ENCODE assay signal across 20 cellular contexts in the genomic region with DNA sequence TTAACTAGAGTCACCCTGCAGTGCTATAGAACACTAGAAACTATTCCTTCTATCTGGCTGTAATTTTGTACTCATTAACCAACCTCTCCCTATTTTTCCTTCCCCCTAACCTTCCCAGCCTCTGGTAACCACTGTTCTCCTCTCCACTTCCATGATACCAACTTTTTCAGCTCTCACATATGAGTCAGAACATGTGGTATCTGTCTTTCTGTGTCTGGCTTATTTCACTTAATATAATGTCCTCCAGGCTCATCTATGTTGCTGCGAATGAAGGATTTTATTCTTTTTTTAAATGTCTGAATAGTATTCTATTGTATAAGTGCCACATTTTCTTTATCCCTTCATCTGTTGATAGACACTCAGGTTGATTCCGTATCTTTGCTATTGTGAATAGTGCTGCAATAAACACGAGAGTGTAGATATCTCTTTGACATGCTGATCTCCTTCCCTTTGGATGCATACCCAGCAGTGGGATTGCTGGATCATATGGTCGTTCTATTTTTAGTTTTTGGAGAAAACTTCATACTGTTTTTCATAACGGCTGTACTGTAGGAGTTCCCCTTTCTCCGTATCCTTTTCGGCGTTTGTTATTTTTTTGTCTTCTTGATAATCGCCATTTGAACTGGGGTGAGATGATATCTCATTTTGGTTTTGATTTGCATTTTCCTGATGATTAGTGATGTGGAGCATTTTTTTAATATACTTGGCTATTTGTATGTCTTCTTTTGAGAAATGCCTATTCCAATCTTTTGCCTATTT.
DNase-seq lines count a peak whose midpoint lies in the region; ATAC-seq and TF ChIP-seq lines count a peak whose summit lies in the region.
"Had no signal": no experiment of that assay in that cellular context is flagged by ENCODE, and none has a peak within 500 bp of the region (broad histone marks: within the 10 kb centered on the region; RNA-seq: fewer than 3 reads in every experiment).

No MANE protein-coding gene starts in this region.

- no peak overlapping the region for H3K56ac ChIP-seq in IMR-90 (ENCODE audit: extremely low read depth, insufficient read depth, low read length)

- H2AK9ac ChIP-seq in IMR-90 (replicated peaks; ENCODE audit: low read depth, low read length, poor library complexity), result no peak overlapping the region

- TF ChIP-seq EP300 in SK-N-SH (IDR thresholded peaks at IDR 0.05; ENCODE audit: borderline replicate concordance in 1 of 2, low read depth in 1 of 2, low read length in 1 of 2), result no peak

- no peak for ATAC-seq in IMR-90 (ENCODE audit: low read depth)

- no peak overlapping the region for H4K5ac ChIP-seq in IMR-90 (ENCODE audit: low read depth, low read length)

- TF ChIP-seq CTCF in IMR-90 (conservative IDR thresholded peaks at IDR 0.05; ENCODE audit: low read depth, low read length), result no peak
- no peak for TF ChIP-seq CTCF in SK-N-SH (IDR thresholded peaks at IDR 0.05)
- no peak for TF ChIP-seq CTCF in fibroblast of mammary gland (conservative IDR thresholded peaks at IDR 0.05; ENCODE audit: control insufficient read depth, insufficient read depth, low read depth, low read length)
- TF ChIP-seq CTCF in smooth muscle cell (IDR thresholded peaks at IDR 0.05; ENCODE audit: borderline replicate concordance, insufficient read depth, poor library complexity, severe bottlenecking), result no peak
- TF ChIP-seq CTCF in neural progenitor cell (IDR thresholded peaks at IDR 0.05), result no peak

- DNase-seq in IMR-90 (peak; percentile 23), SK-N-SH (peak; percentile 42), fibroblast of mammary gland (ENCODE audit: low read depth) (peak; percentile 40), smooth muscle cell (lab: John Stamatoyannopoulos, UW; ENCODE audit: unreplicated experiment) (no peak), MG63 (no peak), AML-193 (lab: John Stamatoyannopoulos, UW) (no peak), neural progenitor cell (ENCODE audit: low spot score) (no peak)
- DNase-seq: activated CD4-positive, CD25-positive, alpha-beta regulatory T cell treated with anti-CD3 and anti-CD28 coated beads, Interleukin-2, amount 50 U/mL, for 72 hours; activated naive CD4-positive, alpha-beta T cell treated with anti-CD3 and anti-CD28 coated beads for 36 hours; CD4-positive, CD25-positive, alpha-beta regulatory T cell; DND-41; effector memory CD4-positive, alpha-beta T cell; islet precursor cell; midbrain; NCI-H1694 treated with DMSO at 0.1 percent for 48 hours; occipital lobe had no signal

- BruUV-seq in IMR-90 (replicated peaks; lab: Mats Ljungman, UMichigan), result no TSS peak

- H4K91ac ChIP-seq in IMR-90 (ENCODE audit: insufficient read depth, low read depth, low read length), result no peak overlapping the region

- no peak overlapping the region for H3K14ac ChIP-seq in IMR-90 (replicated peaks; ENCODE audit: low read depth, low read length)

- no peak for TF ChIP-seq POLR2A in IMR-90 (IDR thresholded peaks at IDR 0.05; ENCODE audit: low read depth, low read length)

- no peak overlapping the region for H3K18ac ChIP-seq in IMR-90 (ENCODE audit: low read depth, low read length)

- POLR2A ChIA-PET in IMR-90 (lab: Charles Lee; ENCODE audit: unreplicated experiment) (no interaction called here), SK-N-SH (lab: Yijun Ruan, JAX) (interaction anchor here (1.7 kb wide), 1 partner anchor 165 kb away, joined by 6 read pairs; the partner anchor contains the start of genes CDNF, HSPA14 and MSANTD7)

- peaks cover 16% of the 10 kb centered on the region for H3K4me1 Mint-ChIP-seq in neural progenitor cell

- H3K27ac Mint-ChIP-seq in neural progenitor cell, result no peak overlapping the region
- H3K27ac Mint-ChIP-seq: activated naive CD4-positive, alpha-beta T cell treated with anti-CD3 and anti-CD28 coated beads for 36 hours; T-helper 1 cell treated with Interleukin-12 subunit alpha and Interleukin-12 subunit beta and Interleukin-4 antibody, amounts not matched to agents 30 μg/mL and 1 μg/mL, for 36 hours had no signal

- peaks cover 6% of the 10 kb centered on the region; the same call in 1 of the 2 replicates for H3K9me1 ChIP-seq in IMR-90 (ENCODE audit: insufficient read depth, low read length)

- H2BK20ac ChIP-seq in IMR-90 (ENCODE audit: low read depth, low read length), result no peak overlapping the region

- H3K4me3 ChIP-seq in IMR-90 (ENCODE audit: insufficient read depth, low read depth, low read length) (no peak overlapping the region), SK-N-SH (ENCODE audit: low read depth in 2 of 2, low read length in 1 of 2) (0 out of 4 replicates have a peak overlapping the region, but pooled peaks of 1 of the 2 experiments have one; percentile 29), fibroblast of mammary gland (ENCODE audit: control insufficient read depth, low read depth, low read length) (no peak overlapping the region), smooth muscle cell (peak overlapping the region; percentile 16), MG63 (no peak overlapping the region), neural progenitor cell (no peak overlapping the region)
- H3K4me3 ChIP-seq: breast epithelium, skin epidermis had no signal

- H3K9me3 ChIP-seq in IMR-90 (ENCODE audit: control insufficient read depth, insufficient read depth, low read length) (no peaks in the 10 kb centered on the region), SK-N-SH (no peaks in the 10 kb centered on the region), smooth muscle cell (replicated peaks; ENCODE audit: low read depth) (no peaks in the 10 kb centered on the region), MG63 (no peaks in the 10 kb centered on the region), neural progenitor cell (ENCODE audit: low read depth) (no peaks in the 10 kb centered on the region)
- H3K9me3 ChIP-seq: breast epithelium had no signal

- CTCF ChIA-PET in IMR-90 (lab: Yijun Ruan, JAX), result no interaction called here
- CTCF ChIA-PET in SK-N-SH (lab: Yijun Ruan, JAX), result no interaction called here

- H3K4me3 Mint-ChIP-seq in neural progenitor cell, result no peak overlapping the region
- H3K4me3 Mint-ChIP-seq: activated naive CD4-positive, alpha-beta T cell treated with anti-CD3 and anti-CD28 coated beads for 36 hours; CD4-positive, CD25-positive, alpha-beta regulatory T cell; T-helper 1 cell treated with Interleukin-12 subunit alpha and Interleukin-12 subunit beta and Interleukin-4 antibody, amounts not matched to agents 30 μg/mL and 1 μg/mL, for 36 hours had no signal

- H2AFZ ChIP-seq in IMR-90 (replicated peaks; ENCODE audit: low read length, poor library complexity) (no peak overlapping the region), SK-N-SH (ENCODE audit: low read depth) (peak overlapping the region; percentile 65; the same call in 1 of the 2 replicates), smooth muscle cell (ENCODE audit: low read depth) (no peak overlapping the region), neural progenitor cell (replicated peaks) (no peak overlapping the region)

- H2BK120ac ChIP-seq in IMR-90 (ENCODE audit: low read depth, low read length), result no peak overlapping the region

- H3K36me3 ChIP-seq in IMR-90 (ENCODE audit: control insufficient read depth, insufficient read depth, low read length), result no peaks in the 10 kb centered on the region
- no peaks in the 10 kb centered on the region for H3K36me3 ChIP-seq in SK-N-SH (replicated peaks in 1 of 2; ENCODE audit: control insufficient read depth in 1 of 2, insufficient read depth in 2 of 2, low read length in 1 of 2)
- no peaks in the 10 kb centered on the region for H3K36me3 ChIP-seq in smooth muscle cell (ENCODE audit: low read depth)
- H3K36me3 ChIP-seq in MG63, result no peaks in the 10 kb centered on the region
- H3K36me3 ChIP-seq in neural progenitor cell, result no peaks in the 10 kb centered on the region
- H3K36me3 ChIP-seq: breast epithelium had no signal

- peaks cover 4% of the 10 kb centered on the region; the same call in 1 of the 2 replicates for H4K20me1 ChIP-seq in IMR-90 (ENCODE audit: insufficient read depth, low read length)
- H4K20me1 ChIP-seq in SK-N-SH (ENCODE audit: insufficient read depth), result no peaks in the 10 kb centered on the region
- no peaks in the 10 kb centered on the region for H4K20me1 ChIP-seq in smooth muscle cell (ENCODE audit: low read depth)
- H4K20me1 ChIP-seq in neural progenitor cell (ENCODE audit: low read depth), result no peaks in the 10 kb centered on the region

- H3K27me3 ChIP-seq in IMR-90 (ENCODE audit: control insufficient read depth, insufficient read depth, low read length) (no peaks in the 10 kb centered on the region), SK-N-SH (ENCODE audit: insufficient read depth) (no peaks in the 10 kb centered on the region; the same call in 1 of the 2 replicates), smooth muscle cell (ENCODE audit: low read depth) (no peaks in the 10 kb centered on the region), MG63 (no peaks in the 10 kb centered on the region), neural progenitor cell (no peaks in the 10 kb centered on the region)
- H3K27me3 ChIP-seq: breast epithelium had no signal

- dilution Hi-C loops in IMR-90 (cut with HindIII; ENCODE audit: low sequenced_read_pairs, unreplicated experiment), result no loop called here

- TF ChIP-seq RAD21 in IMR-90 (IDR thresholded peaks at IDR 0.05; ENCODE audit: low read length) (no peak), SK-N-SH (IDR thresholded peaks at IDR 0.05; ENCODE audit: low read length) (no peak; the same call in 1 of the 2 replicates)

- in situ Hi-C loops in IMR-90 (cut with MboI; ENCODE audit: low sequenced_read_pairs), result no loop called here

- no peaks in the 10 kb centered on the region for H3K79me1 ChIP-seq in IMR-90 (ENCODE audit: low read depth in 1 of 2, low read length in 2 of 2)

- H3K79me2 ChIP-seq in SK-N-SH (ENCODE audit: insufficient read depth) (no peaks in the 10 kb centered on the region), smooth muscle cell (ENCODE audit: low read depth) (no peaks in the 10 kb centered on the region), neural progenitor cell (ENCODE audit: low read depth) (no peaks in the 10 kb centered on the region)

- H3K4ac ChIP-seq in IMR-90 (ENCODE audit: low read depth, low read length), result no peak overlapping the region

- no peaks in the 10 kb centered on the region for H3K9me3 Mint-ChIP-seq in neural progenitor cell
- H3K9me3 Mint-ChIP-seq: activated naive CD4-positive, alpha-beta T cell treated with anti-CD3 and anti-CD28 coated beads for 36 hours; CD4-positive, CD25-positive, alpha-beta regulatory T cell had no signal

- no peak overlapping the region for H2AK5ac ChIP-seq in IMR-90 (ENCODE audit: low read depth, low read length)

- H3K4me1 ChIP-seq in IMR-90 (ENCODE audit: control insufficient read depth, insufficient read depth, low read length) (peaks cover 7% of the 10 kb centered on the region), SK-N-SH (ENCODE audit: control insufficient read depth in 1 of 2, insufficient read depth in 2 of 2, low read depth in 1 of 2, low read length in 1 of 2) (no peaks in the 10 kb centered on the region; a peak in 2 of 4 replicates), smooth muscle cell (ENCODE audit: low read depth) (peaks cover 7% of the 10 kb centered on the region), neural progenitor cell (peaks cover 6% of the 10 kb centered on the region)
- H3K4me1 ChIP-seq: breast epithelium had no signal

- H3F3A ChIP-seq in SK-N-SH (replicated peaks; ENCODE audit: insufficient read depth) (no peaks in the 10 kb centered on the region), smooth muscle cell (ENCODE audit: low read depth) (peaks cover 6% of the 10 kb centered on the region), neural progenitor cell (ENCODE audit: low read depth) (no peaks in the 10 kb centered on the region)

- no peak overlapping the region for H2BK15ac ChIP-seq in IMR-90 (ENCODE audit: low read depth, low read length)

- H3K4me2 ChIP-seq in IMR-90 (ENCODE audit: low read depth, low read length) (no peak overlapping the region), SK-N-SH (peak overlapping the region; percentile 65; the same call in 1 of the 2 replicates), smooth muscle cell (peak overlapping the region; percentile 80), neural progenitor cell (no peak overlapping the region)
- H3K4me2 ChIP-seq: KMS-11 had no signal

- 60% methylated on average over 1 of the region's 9 CpGs; no CpG with 5 or more reads in 1 of the 2 experiments for WGBS in IMR-90 (ENCODE audit: extremely low coverage in 2 of 2, insufficient read length in 1 of 2), 2 experiments
- WGBS in SK-N-SH (ENCODE audit: low lambda C conversion rate), result 15% methylated on average over 9 of the region's 9 CpGs
- WGBS in smooth muscle cell (ENCODE audit: low lambda C conversion rate), result 31% methylated on average over 9 of the region's 9 CpGs

- H3K9ac ChIP-seq in IMR-90 (ENCODE audit: low read depth, low read length) (no peak overlapping the region), SK-N-SH (no peak overlapping the region), smooth muscle cell (ENCODE audit: low read depth) (no peak overlapping the region), neural progenitor cell (no peak overlapping the region)
- H3K9ac ChIP-seq: KMS-11 had no signal

- peaks cover 4% of the 10 kb centered on the region for H3K27me3 Mint-ChIP-seq in neural progenitor cell (ENCODE audit: insufficient read depth, low read depth)
- H3K27me3 Mint-ChIP-seq: CD4-positive, CD25-positive, alpha-beta regulatory T cell had no signal

- H3K23ac ChIP-seq in IMR-90 (ENCODE audit: low read depth, low read length), result no peak overlapping the region

- H4K8ac ChIP-seq in IMR-90 (ENCODE audit: low read depth in 2 of 2, low read length in 2 of 2), result no peak overlapping the region

- H3K27ac ChIP-seq in IMR-90 (ENCODE audit: insufficient read depth, low read length) (no peak overlapping the region), SK-N-SH (ENCODE audit: low read depth in 2 of 2, low read length in 1 of 2) (peak overlapping the region in 1 of 2 experiments; percentile 35; a peak in 2 of 4 replicates), smooth muscle cell (ENCODE audit: low read depth) (peak overlapping the region; percentile 51), neural progenitor cell (no peak overlapping the region)
- H3K27ac ChIP-seq: breast epithelium, KMS-11 had no signal

- no peaks in the 10 kb centered on the region for H3K36me3 Mint-ChIP-seq in neural progenitor cell
- H3K36me3 Mint-ChIP-seq: CD4-positive, CD25-positive, alpha-beta regulatory T cell had no signal

- intact Hi-C loops in IMR-90 (cut with micrococcal nuclease), result no loop called here

- H3K9me2 ChIP-seq in SK-N-SH, result no peaks in the 10 kb centered on the region

- H2BK5ac ChIP-seq in IMR-90 (ENCODE audit: low read depth, low read length, poor library complexity, severe bottlenecking), result no peak overlapping the region

Comparison
In these comparisons a context has a peak if more than half of its experiments do, and no peak if none do; other contexts are left out.
1. DNase-seq: peak in IMR-90 (single experiment), SK-N-SH (single experiment) and fibroblast of mammary gland (single experiment); none in smooth muscle cell (single experiment), MG63 (single experiment), AML-193 (0 of 2) and neural progenitor cell (single experiment).
2. H3K4me2 ChIP-seq: peak in SK-N-SH (single experiment) and smooth muscle cell (single experiment); none in IMR-90 (single experiment) and neural progenitor cell (single experiment).